ENCODE assay signal across 26 cellular contexts in genomic region chr12:105906545-105906944, GRCh38.
DNase-seq lines count a peak whose midpoint lies in the region; ATAC-seq, FAIRE-seq and TF ChIP-seq lines count a peak whose summit lies in the region.
"Had no signal": no experiment of that assay in that cellular context is flagged by ENCODE, and none has a peak within 500 bp of the region (broad histone marks: within the 10 kb centered on the region; RNA-seq: fewer than 3 reads in every experiment).

No MANE protein-coding gene starts in this region.

- H3K79me2 ChIP-seq in mesendoderm (ENCODE audit: control insufficient read depth, insufficient read depth, low read length): no peaks in the 10 kb centered on the region

- no peak overlapping the region for H2BK5ac ChIP-seq in mesendoderm (ENCODE audit: low read length)

- H3K4me2 ChIP-seq in mesendoderm (ENCODE audit: low read length): no peak overlapping the region

- H4K5ac ChIP-seq in mesendoderm (ENCODE audit: low read length): no peak overlapping the region

- H3K36me3 ChIP-seq in mesendoderm (ENCODE audit: control insufficient read depth, insufficient read depth, low read length) (no peaks in the 10 kb centered on the region), pancreas (no peaks in the 10 kb centered on the region)

- no peak overlapping the region for H3K27ac ChIP-seq in mesendoderm (ENCODE audit: low read depth, low read length)
- H3K27ac ChIP-seq in pancreas: no peak overlapping the region
- H3K27ac ChIP-seq: 22Rv1, RWPE1, SK-N-MC had no signal

- ATAC-seq in left colon (no peak), omental fat pad (ENCODE audit: low FRiP score) (no peak), pancreas (no peak), esophagus mucosa (no peak)
- ATAC-seq: CD8-positive, alpha-beta T cell had no signal

- no peak overlapping the region for H3K4me3 ChIP-seq in choroid plexus epithelial cell (ENCODE audit: low read depth, low read length)
- H3K4me3 ChIP-seq in mesendoderm (ENCODE audit: low read length): no peak overlapping the region
- H3K4me3 ChIP-seq in pancreas: no peak overlapping the region
- H3K4me3 ChIP-seq: SK-N-MC had no signal

- FAIRE-seq in pancreas (lab: Jason Lieb, UNC): no peak
- FAIRE-seq: G401.6, GM12892 had no signal

- no peak for TF ChIP-seq CTCF in choroid plexus epithelial cell (conservative IDR thresholded peaks at IDR 0.05; ENCODE audit: low read depth, low read length)
- no peak for TF ChIP-seq CTCF in omental fat pad (IDR thresholded peaks at IDR 0.05)
- TF ChIP-seq CTCF in pancreas (IDR thresholded peaks at IDR 0.05): no peak

- H2BK120ac ChIP-seq in mesendoderm (ENCODE audit: low read depth, low read length): no peak overlapping the region

- no peaks in the 10 kb centered on the region for H3K79me1 ChIP-seq in mesendoderm (ENCODE audit: low read length)

- H3K9me3 ChIP-seq in pancreas: no peaks in the 10 kb centered on the region

- no peak overlapping the region for H3K18ac ChIP-seq in mesendoderm (ENCODE audit: low read length)

- H3K56ac ChIP-seq in mesendoderm (ENCODE audit: low read length): no peak overlapping the region

- WGBS in mesendoderm (ENCODE audit: extremely low coverage, insufficient coverage, low lambda C conversion rate): no CpG with 5 or more reads among the region's 1 CpG
- 22 to 30% methylated on average over 1 of the region's 1 CpG for WGBS in pancreas, 2 donors

- H3K4ac ChIP-seq in mesendoderm (ENCODE audit: low read depth, low read length): no peak overlapping the region

- H3K27me3 ChIP-seq in mesendoderm (ENCODE audit: insufficient read depth, low read length, poor library complexity) (no peaks in the 10 kb centered on the region), pancreas (no peaks in the 10 kb centered on the region)

- H4K8ac ChIP-seq in mesendoderm (ENCODE audit: low read depth, low read length): no peak overlapping the region

- no peak overlapping the region for H3K23ac ChIP-seq in mesendoderm (ENCODE audit: low read length)

- no peak overlapping the region for H3K9ac ChIP-seq in mesendoderm (ENCODE audit: low read length)

- no peak overlapping the region for H2AK5ac ChIP-seq in mesendoderm (ENCODE audit: low read length)

- H2BK15ac ChIP-seq in mesendoderm (replicated peaks; ENCODE audit: low read depth): no peak overlapping the region

- H3K4me1 ChIP-seq in mesendoderm (ENCODE audit: control insufficient read depth, low read depth, low read length) (no peaks in the 10 kb centered on the region), pancreas (no peaks in the 10 kb centered on the region)

- intact Hi-C loops in left colon (cut with DNase I, micrococcal nuclease) (no loop called here), pancreas (cut with DNase I) (no loop called here)

- DNase-seq in NCI-H2171 treated with DMSO at 0.1 percent for 48 hours (lab: John Stamatoyannopoulos, UW) (peak; percentile 63), NCI-H2171 (lab: John Stamatoyannopoulos, UW) (no peak), choroid plexus epithelial cell (ENCODE audit: low read depth) (peak; percentile 47), mesendoderm (peak; percentile 72), left colon (no peak), omental fat pad (ENCODE audit: low spot score) (no peak), pancreas (no peak)
- DNase-seq: ACHN; C1 segment of cervical spinal cord; Calu3; CD8-positive, alpha-beta T cell; DMS153; Karpas-422; NCI-H1417; NCI-H187 treated with DMSO at 0.1 percent for 48 hours; NCI-H2107; NCI-H2227 treated with DMSO at 0.1 percent for 48 hours; NCI-H510A treated with DMSO at 0.1 percent for 48 hours; NCI-H748 treated with DMSO at 0.1 percent for 48 hours; SHP77 treated with DMSO at 0.1 percent for 48 hours had no signal

Comparison
In these comparisons a context has a peak if more than half of its experiments do, and no peak if none do; other contexts are left out.
1. DNase-seq: peak in NCI-H2171 treated with DMSO at 0.1 percent for 48 hours (single experiment), choroid plexus epithelial cell (single experiment) and mesendoderm (single experiment); none in NCI-H2171 (single experiment), left colon (0 of 2), omental fat pad (single experiment) and pancreas (0 of 6).